Comparison of ENCODE assay signal across 2 cellular contexts in the genomic region with DNA sequence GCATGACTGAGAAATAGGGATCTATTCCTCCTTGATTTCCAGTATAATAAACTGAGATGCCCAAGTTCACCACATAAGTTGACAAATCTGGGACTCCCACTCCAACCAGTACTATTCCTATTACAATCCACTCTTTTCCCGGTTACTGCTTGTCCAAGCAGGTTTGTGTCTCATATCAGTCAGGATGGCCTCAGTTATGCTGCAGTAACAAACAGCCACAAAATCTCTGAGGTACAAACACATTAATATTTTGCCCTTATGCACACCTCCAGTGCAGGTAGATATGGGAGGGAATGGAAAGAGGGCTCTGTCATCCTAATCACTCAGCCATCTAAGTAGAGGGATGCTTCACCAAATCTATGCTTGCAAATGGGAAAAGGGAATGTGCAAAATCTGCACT.
A peak's percentile ranks its signal among the peaks of the same experiment; 100 is the strongest.
TF ChIP-seq lines count a peak whose summit lies in the region.

No MANE protein-coding gene starts in this region.

TF ChIP-seq in HepG2, 621 proteins besides CTCF, POLR2A, EP300 and RAD21 (continued from another document):
- TF ChIP-seq REST (IDR thresholded peaks at IDR 0.05; ENCODE audit: borderline replicate concordance in 1 of 2, low read depth in 1 of 2, low read length in 2 of 2) (no peak), ZKSCAN5 (CRISPR knock-in tag; IDR thresholded peaks at IDR 0.05) (no peak), ZBTB38 (CRISPR knock-in tag; IDR thresholded peaks at IDR 0.05) (no peak)

TF ChIP-seq in K562, 482 proteins besides CTCF, POLR2A, EP300 and RAD21 (continued from another document):
- TF ChIP-seq ZNF12 (CRISPR knock-in tag; IDR thresholded peaks at IDR 0.05), result peak; percentile 85
- TF ChIP-seq MCM5 (IDR thresholded peaks at IDR 0.05; ENCODE audit: low read depth), result no peak
- TF ChIP-seq MYNN (IDR thresholded peaks at IDR 0.05), result no peak
- no peak for TF ChIP-seq MYNN (CRISPR knock-in tag; IDR thresholded peaks at IDR 0.05)
